8 cellular contexts compared by ENCODE assay signal in genomic region chr17:445839-446238, GRCh38. TPM values are rescaled to one million over a fixed set of nuclear protein-coding genes. Genes with fewer than 3 reads are reported as not detected.
DNase-seq lines count a peak whose midpoint lies in the region; ATAC-seq and TF ChIP-seq lines count a peak whose summit lies in the region.
"Not testable (repeated sequence)": the region's sequence is repeated elsewhere in the genome, so short reads cannot be mapped to it uniquely, and the experiment has no call there.

Gene RFLNB (minus strand): TSS chr17:445939.

- not testable (repeated sequence) for H3K27me3 Mint-ChIP-seq in T-helper 1 cell treated with Interleukin-12 subunit alpha and Interleukin-12 subunit beta and Interleukin-4 antibody, amounts not matched to agents 30 μg/mL and 1 μg/mL, for 36 hours (ENCODE audit: low read depth); activated T-helper 17 cell treated with anti-CD3 and anti-CD28 coated beads, Interleukin-2, amount 50 U/mL, for 72 hours; endothelial cell (ENCODE audit: unreplicated experiment); naive thymus-derived CD4-positive, alpha-beta T cell

- WGBS in right cardiac atrium = 90% methylated on average over 12 of the region's 12 CpGs

- CTCF ChIA-PET in naive thymus-derived CD4-positive, alpha-beta T cell (lab: Charles Lee) = interaction anchor here (0.6 to 0.8 kb wide), 2 partner anchors 8 to 9 kb away, joined by 3 to 6 read pairs; no protein-coding TSS in a partner anchor

- not testable (repeated sequence) for H3K9me3 Mint-ChIP-seq in T-helper 1 cell treated with Interleukin-12 subunit alpha and Interleukin-12 subunit beta and Interleukin-4 antibody, amounts not matched to agents 30 μg/mL and 1 μg/mL, for 36 hours; activated T-helper 17 cell treated with anti-CD3 and anti-CD28 coated beads, Interleukin-2, amount 50 U/mL, for 72 hours; endothelial cell (ENCODE audit: unreplicated experiment); naive thymus-derived CD4-positive, alpha-beta T cell

- H3K27me3 ChIP-seq in H7 (ENCODE audit: control insufficient read depth, insufficient read depth, low read length); right cardiac atrium (ENCODE audit: control insufficient read depth, insufficient read depth); naive thymus-derived CD4-positive, alpha-beta T cell (ENCODE audit: control insufficient read depth in 2 of 2, insufficient read depth in 2 of 2, low read length in 2 of 2); vagina: not testable (repeated sequence)

- peaks cover 18% of the 10 kb centered on the region for H3K4me1 Mint-ChIP-seq in T-helper 1 cell treated with Interleukin-12 subunit alpha and Interleukin-12 subunit beta and Interleukin-4 antibody, amounts not matched to agents 30 μg/mL and 1 μg/mL, for 36 hours (ENCODE audit: low read depth)
- H3K4me1 Mint-ChIP-seq in activated T-helper 17 cell treated with anti-CD3 and anti-CD28 coated beads, Interleukin-2, amount 50 U/mL, for 72 hours; endothelial cell (ENCODE audit: unreplicated experiment): not testable (repeated sequence)
- H3K4me1 Mint-ChIP-seq in naive thymus-derived CD4-positive, alpha-beta T cell = peaks cover 16 to 49% (median 28%) of the 10 kb centered on the region in 7 donors

- H3K9me3 ChIP-seq in right cardiac atrium (ENCODE audit: control insufficient read depth, low read length); naive thymus-derived CD4-positive, alpha-beta T cell (ENCODE audit: control insufficient read depth in 2 of 3, low read length in 3 of 3); vagina: not testable (repeated sequence)

- POLR2A ChIA-PET in naive thymus-derived CD4-positive, alpha-beta T cell (lab: Charles Lee) = interaction anchor here (0.7 to 1.0 kb wide), 2 partner anchors 48 to 65 kb away, joined by 3 read pairs; no protein-coding TSS in a partner anchor

- not testable (repeated sequence) for H3K27ac Mint-ChIP-seq in T-helper 1 cell treated with Interleukin-12 subunit alpha and Interleukin-12 subunit beta and Interleukin-4 antibody, amounts not matched to agents 30 μg/mL and 1 μg/mL, for 36 hours; activated T-helper 17 cell treated with anti-CD3 and anti-CD28 coated beads, Interleukin-2, amount 50 U/mL, for 72 hours; endothelial cell (ENCODE audit: unreplicated experiment)
- H3K27ac Mint-ChIP-seq in naive thymus-derived CD4-positive, alpha-beta T cell = peak within 1 kb of the TSS in 8 of 9 donors; percentile 50 to 91 (median 72)

- H3K36me3 ChIP-seq in H7 (replicated peaks; ENCODE audit: control insufficient read depth, insufficient read depth, low read length); vagina: not testable (repeated sequence)
- H3K36me3 ChIP-seq in naive thymus-derived CD4-positive, alpha-beta T cell (ENCODE audit: control insufficient read depth in 2 of 3, insufficient read depth in 3 of 3, low read length in 3 of 3) = peaks cover 0 to 52% (median 15%) of the 10 kb centered on the region in 3 experiments

- not testable (repeated sequence) for DNase-seq in H7; endothelial cell (ENCODE audit: low spot score); right cardiac atrium; naive thymus-derived CD4-positive, alpha-beta T cell; sciatic nerve (ENCODE audit: low spot score); vagina (ENCODE audit: extremely low spot score in 2 of 2)

- H3K36me3 Mint-ChIP-seq in T-helper 1 cell treated with Interleukin-12 subunit alpha and Interleukin-12 subunit beta and Interleukin-4 antibody, amounts not matched to agents 30 μg/mL and 1 μg/mL, for 36 hours (ENCODE audit: low read depth) = peaks cover 39% of the 10 kb centered on the region
- peaks cover 46% of the 10 kb centered on the region for H3K36me3 Mint-ChIP-seq in activated T-helper 17 cell treated with anti-CD3 and anti-CD28 coated beads, Interleukin-2, amount 50 U/mL, for 72 hours (ENCODE audit: low read depth)
- not testable (repeated sequence) for H3K36me3 Mint-ChIP-seq in endothelial cell (ENCODE audit: low read depth, unreplicated experiment)
- H3K36me3 Mint-ChIP-seq in naive thymus-derived CD4-positive, alpha-beta T cell = peaks cover 0 to 30% (median 4%) of the 10 kb centered on the region in 5 donors

- not testable (repeated sequence) for TF ChIP-seq CTCF in endothelial cell (IDR thresholded peaks at IDR 0.05; ENCODE audit: unreplicated experiment); vagina (IDR thresholded peaks at IDR 0.05)

- H3K4me3 Mint-ChIP-seq in T-helper 1 cell treated with Interleukin-12 subunit alpha and Interleukin-12 subunit beta and Interleukin-4 antibody, amounts not matched to agents 30 μg/mL and 1 μg/mL, for 36 hours = peak within 1 kb of the TSS; percentile 61
- not testable (repeated sequence) for H3K4me3 Mint-ChIP-seq in activated T-helper 17 cell treated with anti-CD3 and anti-CD28 coated beads, Interleukin-2, amount 50 U/mL, for 72 hours
- peak within 1 kb of the TSS; percentile 37 for H3K4me3 Mint-ChIP-seq in endothelial cell (ENCODE audit: unreplicated experiment)
- H3K4me3 Mint-ChIP-seq in naive thymus-derived CD4-positive, alpha-beta T cell = peak within 1 kb of the TSS in 9 of 10 donors; percentile 13 to 84 (median 53)

- intact Hi-C loops in right cardiac atrium (cut with DNase I); naive thymus-derived CD4-positive, alpha-beta T cell (cut with micrococcal nuclease); sciatic nerve (cut with DNase I); vagina (cut with DNase I): not testable (repeated sequence)

- not testable (repeated sequence) for H3K27ac ChIP-seq in right cardiac atrium (ENCODE audit: low read length); vagina
- peak within 1 kb of the TSS; percentile 56 for H3K27ac ChIP-seq in naive thymus-derived CD4-positive, alpha-beta T cell (ENCODE audit: low read depth, low read length)

- H3K4me3 ChIP-seq in H7 (ENCODE audit: insufficient read depth, low read depth, low read length); right cardiac atrium (ENCODE audit: low read length); naive thymus-derived CD4-positive, alpha-beta T cell (ENCODE audit: low read length); vagina: not testable (repeated sequence)

- TF ChIP-seq POLR2A in vagina (IDR thresholded peaks at IDR 0.05) = not testable (repeated sequence)

- ATAC-seq in activated T-helper 17 cell treated with anti-CD3 and anti-CD28 coated beads, Interleukin-2, amount 50 U/mL, for 72 hours (replicated peaks); right cardiac atrium; naive thymus-derived CD4-positive, alpha-beta T cell; sciatic nerve: not testable (repeated sequence)

- not testable (repeated sequence) for H3K4me1 ChIP-seq in right cardiac atrium (ENCODE audit: control insufficient read depth, insufficient read depth, low read length); vagina
- peaks cover 3 to 26% of the 10 kb centered on the region in 2 donors for H3K4me1 ChIP-seq in naive thymus-derived CD4-positive, alpha-beta T cell (ENCODE audit: control insufficient read depth in 2 of 2, insufficient read depth in 2 of 2, low read length in 2 of 2)

RNA-seq across cellular contexts. Expression of gene RFLNB, which starts in this region (rescaled TPM):
- total RNA-seq in H7 (2014; rRNA removed; shearing (Covaris generic)) = 21.1 and 22.0 TPM in 2 replicates
- 10 to 100 TPM; 50.3 to 54.7 TPM for total RNA-seq in activated T-helper 17 cell treated with anti-CD3 and anti-CD28 coated beads, Interleukin-2, amount 50 U/mL, for 72 hours
- total RNA-seq in endothelial cell (ENCODE audit: unreplicated experiment) (117 TPM), right cardiac atrium (10 to 100 TPM; 14.0 to 28.7 (median 17.2) TPM), sciatic nerve (14.3 TPM), vagina (12.5 TPM)
- 19.2 TPM for polyA plus RNA-seq in right cardiac atrium
- total RNA-seq in naive thymus-derived CD4-positive, alpha-beta T cell = 100 to 1,000 TPM in 1 of 5 experiments, 10 to 100 TPM in 4; 53.9 to 180 (median 59.2) TPM
- 10 to 100 TPM; 38.8 to 43.9 TPM for polyA plus RNA-seq in naive thymus-derived CD4-positive, alpha-beta T cell
